In the genomic region with DNA sequence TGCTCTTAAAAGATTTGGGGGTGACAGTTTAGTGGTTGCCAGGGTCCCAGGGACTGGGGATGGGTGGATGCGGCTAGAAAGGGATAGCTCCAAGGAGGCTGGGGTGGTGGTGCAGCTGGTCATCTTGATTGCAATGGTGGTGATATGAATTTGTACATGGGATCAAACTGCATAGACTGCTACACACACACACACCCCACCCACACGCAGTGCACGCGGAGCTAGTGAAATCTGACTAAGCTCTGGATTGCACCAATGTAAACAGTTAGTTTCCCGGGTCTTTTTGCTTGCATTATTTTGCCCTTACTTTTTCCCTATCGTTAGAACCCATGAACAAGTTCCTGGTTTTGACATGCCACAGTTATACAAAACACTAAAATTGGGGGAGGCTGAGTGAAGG, we compare ENCODE assay signal across 20 cellular contexts. TPM values are rescaled to one million over a fixed set of nuclear protein-coding genes. Genes with fewer than 3 reads are reported as not detected.
DNase-seq lines count a peak whose midpoint lies in the region; ATAC-seq and TF ChIP-seq lines count a peak whose summit lies in the region.
"Had no signal": no experiment of that assay in that cellular context is flagged by ENCODE, and none has a peak within 500 bp of the region (broad histone marks: within the 10 kb centered on the region; RNA-seq: fewer than 3 reads in every experiment).

No MANE protein-coding gene starts in this region.

- no peak overlapping the region for H2AFZ ChIP-seq in PC-3 (ENCODE audit: low read length)
- H2AFZ ChIP-seq: neural progenitor cell had no signal

- BruUV-seq in Calu3 (replicated peaks; lab: Mats Ljungman, UMichigan), result no TSS peak
- BruUV-seq in PC-3 (replicated peaks; lab: Mats Ljungman, UMichigan), result no TSS peak

- peak; percentile 70 for ATAC-seq in PC-3
- no peak for ATAC-seq in memory B cell (ENCODE audit: low read depth)
- no peak for ATAC-seq in HG03135 (IDR thresholded peaks at IDR 0.05; ENCODE audit: unreplicated experiment)
- ATAC-seq in GM21360 (IDR thresholded peaks at IDR 0.05; ENCODE audit: unreplicated experiment), result no peak
- no peak for ATAC-seq in activated CD4-positive, CD25-positive, alpha-beta regulatory T cell treated with anti-CD3 and anti-CD28 coated beads, Interleukin-2, amount 50 U/mL, for 24 hours
- ATAC-seq: stimulated activated naive B cell treated with anti-CD40 and anti-IgM and Interleukin-4, amounts not matched to agents 10 μg/mL and 1 μg/mL and 100 μg/mL, for 72 hours had no signal

- POLR2A ChIA-PET in PC-3 (lab: Charles Lee; ENCODE audit: unreplicated experiment), result interaction anchor here (0.5 to 0.6 kb wide), 5 partner anchors 16 to 196 kb away, joined by 3 to 23 read pairs (median 4); no protein-coding TSS in a partner anchor

- H3K27me3 Mint-ChIP-seq in Calu3 (ENCODE audit: unreplicated experiment) (no peaks in the 10 kb centered on the region), memory B cell (no peaks in the 10 kb centered on the region)
- H3K27me3 Mint-ChIP-seq: CD4-positive, alpha-beta memory T cell; stimulated activated naive B cell treated with anti-CD40 and anti-IgM and Interleukin-4, amounts not matched to agents 10 μg/mL and 1 μg/mL and 100 μg/mL, for 72 hours had no signal

- H4K20me1 ChIP-seq in PC-3 (ENCODE audit: low read length), result peaks cover 79% of the 10 kb centered on the region

- DNase-seq in Calu3 (no peak), PC-3 (peak; percentile 53), epithelial cell of esophagus (ENCODE audit: low read depth) (peak; percentile 63), memory B cell (ENCODE audit: low spot score in 2 of 2) (no peak), SIG-M5 (lab: John Stamatoyannopoulos, UW) (no peak)
- DNase-seq: amniotic stem cell; CD4-positive, alpha-beta memory T cell; DMS79; midbrain; NCI-H1436; NCI-H2227 treated with DMSO at 0.1 percent for 48 hours; NK-92 treated with Interleukin-12 subunit alpha and Interleukin-12 subunit beta, amount 100 ng/mL, for 24 hours; stimulated activated naive B cell treated with anti-CD40 and anti-IgM and Interleukin-4, amounts not matched to agents 10 μg/mL and 1 μg/mL and 100 μg/mL, for 72 hours; T-helper 1 cell; WERI-Rb-1 had no signal

- H3K27ac Mint-ChIP-seq in Calu3 (ENCODE audit: unreplicated experiment), result no peak overlapping the region
- peak overlapping the region; percentile 30 for H3K27ac Mint-ChIP-seq in memory B cell
- H3K27ac Mint-ChIP-seq: activated T-helper 2 cell treated with anti-CD3 and anti-CD28 coated beads, Interferon-gamma antibody, Interleukin-2, Interleukin-4, amounts not matched to agents 10 μg/mL and 5 μg/mL and 100 μg/mL, durations not matched to agents 14 hours and 24 hours and 36 hours; neural progenitor cell; stimulated activated naive B cell treated with anti-CD40 and anti-IgM and Interleukin-4, amounts not matched to agents 10 μg/mL and 1 μg/mL and 100 μg/mL, for 72 hours had no signal

- peaks cover 100% of the 10 kb centered on the region for H3K79me2 ChIP-seq in PC-3 (ENCODE audit: low read length)

- CTCF ChIA-PET in Calu3 (lab: Charles Lee) (interaction anchor here (0.7 to 0.8 kb wide), 2 partner anchors 22 to 34 kb away, joined by 3 read pairs; no protein-coding TSS in a partner anchor), PC-3 (lab: Charles Lee) (no interaction called here)

- H3K9me2 ChIP-seq in PC-3 (replicated peaks; ENCODE audit: low read length), result no peaks in the 10 kb centered on the region

- H3F3A ChIP-seq in PC-3 (ENCODE audit: low read length, unreplicated experiment), result no peaks in the 10 kb centered on the region

- H3K4me1 Mint-ChIP-seq in Calu3 (ENCODE audit: low read depth, unreplicated experiment), result peaks cover 46% of the 10 kb centered on the region
- H3K4me1 Mint-ChIP-seq in memory B cell, result peaks cover 30% of the 10 kb centered on the region

- intact Hi-C loops in Calu3 (cut with micrococcal nuclease; ENCODE audit: unreplicated experiment), result loop anchor here (5.0 kb wide), 1 partner anchor 36 kb away; no protein-coding TSS in a partner anchor
- intact Hi-C loops in PC-3 (cut with micrococcal nuclease), result no loop called here

- no peaks in the 10 kb centered on the region for H3K9me3 ChIP-seq in PC-3 (ENCODE audit: low read length)

- H3K4me2 ChIP-seq in PC-3 (ENCODE audit: low read length), result peak overlapping the region; percentile 50
- H3K4me2 ChIP-seq: neural progenitor cell had no signal

- H3K4me1 ChIP-seq in PC-3 (ENCODE audit: insufficient read depth, low read length), result peaks cover 47% of the 10 kb centered on the region

- H3K9ac ChIP-seq in PC-3 (ENCODE audit: low read length), result no peak overlapping the region
- H3K9ac ChIP-seq: neural progenitor cell had no signal

- no peaks in the 10 kb centered on the region for H3K27me3 ChIP-seq in PC-3 (ENCODE audit: low read length)
- H3K27me3 ChIP-seq: neural progenitor cell had no signal

- H3K4me3 ChIP-seq in PC-3 (ENCODE audit: low read length) (no peak overlapping the region), epithelial cell of esophagus (ENCODE audit: low read length) (no peak overlapping the region)
- H3K4me3 ChIP-seq: neural progenitor cell had no signal

- no peaks in the 10 kb centered on the region for H3K36me3 ChIP-seq in PC-3 (ENCODE audit: low read depth, low read length)
- H3K36me3 ChIP-seq: neural progenitor cell, WERI-Rb-1 had no signal

- H3K9me3 Mint-ChIP-seq in Calu3 (ENCODE audit: low read depth, unreplicated experiment) (no peaks in the 10 kb centered on the region), memory B cell (no peaks in the 10 kb centered on the region)
- H3K9me3 Mint-ChIP-seq: activated T-helper 2 cell treated with anti-CD3 and anti-CD28 coated beads, Interferon-gamma antibody, Interleukin-2, Interleukin-4, amounts not matched to agents 10 μg/mL and 5 μg/mL and 100 μg/mL, durations not matched to agents 14 hours and 24 hours and 36 hours; CD4-positive, alpha-beta memory T cell; stimulated activated naive B cell treated with anti-CD40 and anti-IgM and Interleukin-4, amounts not matched to agents 10 μg/mL and 1 μg/mL and 100 μg/mL, for 72 hours had no signal

- H3K27ac ChIP-seq in PC-3 (ENCODE audit: low read length), result no peak overlapping the region
- H3K27ac ChIP-seq: neural progenitor cell, WERI-Rb-1 had no signal

- TF ChIP-seq CTCF in Calu3 (IDR thresholded peaks at IDR 0.05; ENCODE audit: unreplicated experiment) (no peak), PC-3 (conservative IDR thresholded peaks at IDR 0.05; ENCODE audit: low read depth, low read length) (no peak), epithelial cell of esophagus (IDR thresholded peaks at IDR 0.05; ENCODE audit: insufficient read depth, low read depth, low read length, missing control alignments) (no peak)

- H3K4me3 Mint-ChIP-seq in Calu3 (ENCODE audit: low read depth, unreplicated experiment) (peak overlapping the region; percentile 29), memory B cell (no peak overlapping the region)
- H3K4me3 Mint-ChIP-seq: neural progenitor cell; stimulated activated naive B cell treated with anti-CD40 and anti-IgM and Interleukin-4, amounts not matched to agents 10 μg/mL and 1 μg/mL and 100 μg/mL, for 72 hours had no signal

- H3K36me3 Mint-ChIP-seq in Calu3 (ENCODE audit: insufficient read depth, unreplicated experiment) (peaks cover 10% of the 10 kb centered on the region), memory B cell (no peaks in the 10 kb centered on the region)
- H3K36me3 Mint-ChIP-seq: CD4-positive, alpha-beta memory T cell had no signal

RNA-seq across cellular contexts. Expression of a gene that starts 11.0 kb away (rescaled TPM):
- total RNA-seq in Calu3 (2022) (28.2 and 29.7 TPM in 2 replicates), PC-3 (2014; rRNA removed) (30.2 and 32.3 TPM in 2 replicates)

Comparison
In these comparisons a context has a peak if more than half of its experiments do, and no peak if none do; other contexts are left out.
1. DNase-seq: peak in PC-3 (single experiment) and epithelial cell of esophagus (single experiment); none in Calu3 (single experiment), memory B cell (0 of 2) and SIG-M5 (single experiment).